ENCODE assay signal across 1 cellular context in the genomic region with DNA sequence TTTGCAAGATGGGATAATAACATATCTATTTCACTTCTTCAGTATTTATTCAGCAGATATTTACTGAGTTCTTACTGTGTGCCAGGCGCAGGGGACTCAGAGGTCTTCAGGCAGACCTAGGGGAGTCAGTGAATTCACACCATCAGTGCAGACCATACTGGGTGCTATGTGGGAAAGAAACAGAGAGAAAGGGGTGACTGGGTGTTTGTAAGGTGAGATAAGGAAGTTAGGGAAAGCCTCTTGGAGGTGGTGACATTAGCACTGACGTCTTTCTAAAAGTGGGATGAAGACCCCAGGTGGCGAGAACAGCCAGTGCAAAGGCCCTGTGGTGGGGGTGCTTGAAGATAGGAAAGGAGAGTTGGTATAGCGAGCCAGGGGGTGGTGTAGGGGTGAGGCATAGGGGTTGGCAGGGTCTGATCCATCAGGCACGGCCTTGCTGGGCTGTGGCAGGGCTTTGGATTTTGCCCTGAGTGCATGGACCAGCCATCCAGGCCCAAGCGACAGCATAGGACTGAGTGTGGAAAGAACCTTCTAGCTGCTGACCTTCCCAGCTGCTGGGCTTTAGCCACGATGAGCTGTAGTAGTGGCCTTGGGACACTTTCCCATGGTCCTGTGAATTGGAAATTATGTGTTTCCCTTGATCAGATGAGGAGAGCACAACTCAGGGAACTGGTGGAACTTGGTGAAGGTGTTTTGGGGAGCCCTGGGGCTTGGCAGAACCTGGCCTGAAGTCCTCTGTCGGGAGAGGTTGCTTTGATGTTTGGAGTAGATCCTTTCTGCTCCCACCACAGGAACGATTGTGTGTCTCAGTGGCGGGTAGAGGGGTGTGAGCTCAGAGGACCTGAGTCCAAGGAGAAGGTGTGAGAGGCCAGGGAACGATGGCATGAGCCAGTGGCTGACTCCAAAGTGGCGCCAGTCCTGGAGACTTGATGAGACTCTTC.
TF ChIP-seq lines count a peak whose summit lies in the region.

No MANE protein-coding gene starts in this region.

TF ChIP-seq in HepG2, 621 proteins besides CTCF, POLR2A, EP300 and RAD21 (continued from another document and continues in another):
- TF ChIP-seq, protein P1, sequence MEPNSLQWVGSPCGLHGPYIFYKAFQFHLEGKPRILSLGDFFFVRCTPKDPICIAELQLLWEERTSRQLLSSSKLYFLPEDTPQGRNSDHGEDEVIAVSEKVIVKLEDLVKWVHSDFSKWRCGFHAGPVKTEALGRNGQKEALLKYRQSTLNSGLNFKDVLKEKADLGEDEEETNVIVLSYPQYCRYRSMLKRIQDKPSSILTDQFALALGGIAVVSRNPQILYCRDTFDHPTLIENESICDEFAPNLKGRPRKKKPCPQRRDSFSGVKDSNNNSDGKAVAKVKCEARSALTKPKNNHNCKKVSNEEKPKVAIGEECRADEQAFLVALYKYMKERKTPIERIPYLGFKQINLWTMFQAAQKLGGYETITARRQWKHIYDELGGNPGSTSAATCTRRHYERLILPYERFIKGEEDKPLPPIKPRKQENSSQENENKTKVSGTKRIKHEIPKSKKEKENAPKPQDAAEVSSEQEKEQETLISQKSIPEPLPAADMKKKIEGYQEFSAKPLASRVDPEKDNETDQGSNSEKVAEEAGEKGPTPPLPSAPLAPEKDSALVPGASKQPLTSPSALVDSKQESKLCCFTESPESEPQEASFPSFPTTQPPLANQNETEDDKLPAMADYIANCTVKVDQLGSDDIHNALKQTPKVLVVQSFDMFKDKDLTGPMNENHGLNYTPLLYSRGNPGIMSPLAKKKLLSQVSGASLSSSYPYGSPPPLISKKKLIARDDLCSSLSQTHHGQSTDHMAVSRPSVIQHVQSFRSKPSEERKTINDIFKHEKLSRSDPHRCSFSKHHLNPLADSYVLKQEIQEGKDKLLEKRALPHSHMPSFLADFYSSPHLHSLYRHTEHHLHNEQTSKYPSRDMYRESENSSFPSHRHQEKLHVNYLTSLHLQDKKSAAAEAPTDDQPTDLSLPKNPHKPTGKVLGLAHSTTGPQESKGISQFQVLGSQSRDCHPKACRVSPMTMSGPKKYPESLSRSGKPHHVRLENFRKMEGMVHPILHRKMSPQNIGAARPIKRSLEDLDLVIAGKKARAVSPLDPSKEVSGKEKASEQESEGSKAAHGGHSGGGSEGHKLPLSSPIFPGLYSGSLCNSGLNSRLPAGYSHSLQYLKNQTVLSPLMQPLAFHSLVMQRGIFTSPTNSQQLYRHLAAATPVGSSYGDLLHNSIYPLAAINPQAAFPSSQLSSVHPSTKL (CRISPR knock-in tag; IDR thresholded peaks at IDR 0.05): no peak; the same call in 1 of the 2 replicates
- TF ChIP-seq FOXA1 (IDR thresholded peaks at IDR 0.05): no peak
- no peak for TF ChIP-seq FOXA1 (CRISPR knock-in tag; IDR thresholded peaks at IDR 0.05)
- TF ChIP-seq ZFY (CRISPR knock-in tag; IDR thresholded peaks at IDR 0.05): no peak
- TF ChIP-seq ZNF768 (CRISPR knock-in tag; IDR thresholded peaks at IDR 0.05): no peak
- 0 out of 2 replicates have a peak, but pooled peaks have one; percentile 41 for TF ChIP-seq ZSCAN29 (CRISPR knock-in tag; conservative IDR thresholded peaks at IDR 0.05)
- no peak for TF ChIP-seq ZNF891 (CRISPR knock-in tag; IDR thresholded peaks at IDR 0.05)
- peak; percentile 17 for TF ChIP-seq YY1 (IDR thresholded peaks at IDR 0.05; ENCODE audit: insufficient read depth, insufficient replicate concordance, low read depth, low read length)
- no peak for TF ChIP-seq RFXANK (CRISPR knock-in tag; IDR thresholded peaks at IDR 0.05)
- no peak for TF ChIP-seq SYNCRIP (IDR thresholded peaks at IDR 0.05; ENCODE audit: insufficient read depth, low read depth, low read length)
- TF ChIP-seq CCDC6 (CRISPR knock-in tag; IDR thresholded peaks at IDR 0.05): 0 out of 2 replicates have a peak, but pooled peaks have one; percentile 18
- peak; percentile 47; the same call in 1 of the 2 replicates for TF ChIP-seq PHF21A (CRISPR knock-in tag; IDR thresholded peaks at IDR 0.05)
- no peak for TF ChIP-seq SMAD3 (CRISPR knock-in tag; IDR thresholded peaks at IDR 0.05)
- 0 out of 2 replicates have a peak, but pooled peaks have one; percentile 65 for TF ChIP-seq ZNF235 (CRISPR knock-in tag; IDR thresholded peaks at IDR 0.05; ENCODE audit: borderline replicate concordance)
- TF ChIP-seq, protein P2, sequence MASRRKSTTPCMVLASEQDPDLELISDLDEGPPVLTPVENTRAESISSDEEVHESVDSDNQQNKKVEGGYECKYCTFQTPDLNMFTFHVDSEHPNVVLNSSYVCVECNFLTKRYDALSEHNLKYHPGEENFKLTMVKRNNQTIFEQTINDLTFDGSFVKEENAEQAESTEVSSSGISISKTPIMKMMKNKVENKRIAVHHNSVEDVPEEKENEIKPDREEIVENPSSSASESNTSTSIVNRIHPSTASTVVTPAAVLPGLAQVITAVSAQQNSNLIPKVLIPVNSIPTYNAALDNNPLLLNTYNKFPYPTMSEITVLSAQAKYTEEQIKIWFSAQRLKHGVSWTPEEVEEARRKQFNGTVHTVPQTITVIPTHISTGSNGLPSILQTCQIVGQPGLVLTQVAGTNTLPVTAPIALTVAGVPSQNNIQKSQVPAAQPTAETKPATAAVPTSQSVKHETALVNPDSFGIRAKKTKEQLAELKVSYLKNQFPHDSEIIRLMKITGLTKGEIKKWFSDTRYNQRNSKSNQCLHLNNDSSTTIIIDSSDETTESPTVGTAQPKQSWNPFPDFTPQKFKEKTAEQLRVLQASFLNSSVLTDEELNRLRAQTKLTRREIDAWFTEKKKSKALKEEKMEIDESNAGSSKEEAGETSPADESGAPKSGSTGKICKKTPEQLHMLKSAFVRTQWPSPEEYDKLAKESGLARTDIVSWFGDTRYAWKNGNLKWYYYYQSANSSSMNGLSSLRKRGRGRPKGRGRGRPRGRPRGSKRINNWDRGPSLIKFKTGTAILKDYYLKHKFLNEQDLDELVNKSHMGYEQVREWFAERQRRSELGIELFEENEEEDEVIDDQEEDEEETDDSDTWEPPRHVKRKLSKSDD (CRISPR knock-in tag; IDR thresholded peaks at IDR 0.05; ENCODE audit: low read depth): peak; percentile 10; the same call in 1 of the 2 replicates
- TF ChIP-seq, protein P3, sequence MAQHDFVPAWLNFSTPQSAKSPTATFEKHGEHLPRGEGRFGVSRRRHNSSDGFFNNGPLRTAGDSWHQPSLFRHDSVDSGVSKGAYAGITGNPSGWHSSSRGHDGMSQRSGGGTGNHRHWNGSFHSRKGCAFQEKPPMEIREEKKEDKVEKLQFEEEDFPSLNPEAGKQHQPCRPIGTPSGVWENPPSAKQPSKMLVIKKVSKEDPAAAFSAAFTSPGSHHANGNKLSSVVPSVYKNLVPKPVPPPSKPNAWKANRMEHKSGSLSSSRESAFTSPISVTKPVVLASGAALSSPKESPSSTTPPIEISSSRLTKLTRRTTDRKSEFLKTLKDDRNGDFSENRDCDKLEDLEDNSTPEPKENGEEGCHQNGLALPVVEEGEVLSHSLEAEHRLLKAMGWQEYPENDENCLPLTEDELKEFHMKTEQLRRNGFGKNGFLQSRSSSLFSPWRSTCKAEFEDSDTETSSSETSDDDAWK (CRISPR knock-in tag; IDR thresholded peaks at IDR 0.05): no peak
- TF ChIP-seq, protein P4, sequence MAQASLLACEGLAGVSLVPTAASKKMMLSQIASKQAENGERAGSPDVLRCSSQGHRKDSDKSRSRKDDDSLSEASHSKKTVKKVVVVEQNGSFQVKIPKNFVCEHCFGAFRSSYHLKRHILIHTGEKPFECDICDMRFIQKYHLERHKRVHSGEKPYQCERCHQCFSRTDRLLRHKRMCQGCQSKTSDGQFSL (CRISPR knock-in tag; IDR thresholded peaks at IDR 0.05): no peak
- TF ChIP-seq, protein P5, sequence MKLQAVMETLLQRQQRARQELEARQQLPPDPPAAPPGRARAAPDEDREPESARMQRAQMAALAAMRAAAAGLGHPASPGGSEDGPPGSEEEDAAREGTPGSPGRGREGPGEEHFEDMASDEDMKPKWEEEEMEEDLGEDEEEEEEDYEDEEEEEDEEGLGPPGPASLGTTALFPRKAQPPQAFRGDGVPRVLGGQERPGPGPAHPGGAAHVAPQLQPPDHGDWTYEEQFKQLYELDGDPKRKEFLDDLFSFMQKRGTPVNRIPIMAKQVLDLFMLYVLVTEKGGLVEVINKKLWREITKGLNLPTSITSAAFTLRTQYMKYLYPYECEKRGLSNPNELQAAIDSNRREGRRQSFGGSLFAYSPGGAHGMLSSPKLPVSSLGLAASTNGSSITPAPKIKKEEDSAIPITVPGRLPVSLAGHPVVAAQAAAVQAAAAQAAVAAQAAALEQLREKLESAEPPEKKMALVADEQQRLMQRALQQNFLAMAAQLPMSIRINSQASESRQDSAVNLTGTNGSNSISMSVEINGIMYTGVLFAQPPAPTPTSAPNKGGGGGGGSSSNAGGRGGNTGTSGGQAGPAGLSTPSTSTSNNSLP (IDR thresholded peaks at IDR 0.05; ENCODE audit: low read depth, low read length): no peak
- peak; percentile 85; the same call in 1 of the 2 replicates for TF ChIP-seq FOXC1 (CRISPR knock-in tag; IDR thresholded peaks at IDR 0.05; ENCODE audit: borderline replicate concordance)
- no peak for TF ChIP-seq ZIK1 (CRISPR knock-in tag; IDR thresholded peaks at IDR 0.05; ENCODE audit: borderline replicate concordance, low read depth)
- 0 out of 2 replicates have a peak, but pooled peaks have one; percentile 52 for TF ChIP-seq ZNF558 (CRISPR knock-in tag; IDR thresholded peaks at IDR 0.05; ENCODE audit: borderline replicate concordance)
- no peak for TF ChIP-seq JUNB (CRISPR knock-in tag; IDR thresholded peaks at IDR 0.05; ENCODE audit: borderline replicate concordance)
- TF ChIP-seq, protein P6, sequence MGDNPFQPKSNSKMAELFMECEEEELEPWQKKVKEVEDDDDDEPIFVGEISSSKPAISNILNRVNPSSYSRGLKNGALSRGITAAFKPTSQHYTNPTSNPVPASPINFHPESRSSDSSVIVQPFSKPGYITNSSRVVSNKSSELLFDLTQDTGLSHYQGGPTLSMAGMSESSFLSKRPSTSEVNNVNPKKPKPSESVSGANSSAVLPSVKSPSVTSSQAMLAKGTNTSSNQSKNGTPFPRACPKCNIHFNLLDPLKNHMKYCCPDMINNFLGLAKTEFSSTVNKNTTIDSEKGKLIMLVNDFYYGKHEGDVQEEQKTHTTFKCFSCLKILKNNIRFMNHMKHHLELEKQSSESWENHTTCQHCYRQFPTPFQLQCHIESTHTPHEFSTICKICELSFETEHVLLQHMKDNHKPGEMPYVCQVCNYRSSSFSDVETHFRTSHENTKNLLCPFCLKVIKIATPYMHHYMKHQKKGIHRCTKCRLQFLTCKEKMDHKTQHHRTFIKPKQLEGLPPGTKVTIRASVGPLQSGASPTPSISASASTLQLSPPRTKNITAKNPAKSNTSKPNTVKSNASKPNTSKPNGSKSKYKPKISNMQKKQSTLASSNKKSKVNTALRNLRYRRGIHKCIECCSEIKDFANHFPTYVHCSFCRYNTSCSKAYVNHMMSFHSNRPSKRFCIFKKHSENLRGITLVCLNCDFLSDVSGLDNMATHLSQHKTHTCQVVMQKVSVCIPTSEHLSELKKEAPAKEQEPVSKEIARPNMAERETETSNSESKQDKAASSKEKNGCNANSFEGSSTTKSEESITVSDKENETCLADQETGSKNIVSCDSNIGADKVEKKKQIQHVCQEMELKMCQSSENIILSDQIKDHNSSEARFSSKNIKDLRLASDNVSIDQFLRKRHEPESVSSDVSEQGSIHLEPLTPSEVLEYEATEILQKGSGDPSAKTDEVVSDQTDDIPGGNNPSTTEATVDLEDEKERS (CRISPR knock-in tag; IDR thresholded peaks at IDR 0.05): peak; percentile 79; the same call in 1 of the 2 replicates
- peak; percentile 38 for TF ChIP-seq HOXA3 (CRISPR knock-in tag; IDR thresholded peaks at IDR 0.05)
- TF ChIP-seq, protein P7, sequence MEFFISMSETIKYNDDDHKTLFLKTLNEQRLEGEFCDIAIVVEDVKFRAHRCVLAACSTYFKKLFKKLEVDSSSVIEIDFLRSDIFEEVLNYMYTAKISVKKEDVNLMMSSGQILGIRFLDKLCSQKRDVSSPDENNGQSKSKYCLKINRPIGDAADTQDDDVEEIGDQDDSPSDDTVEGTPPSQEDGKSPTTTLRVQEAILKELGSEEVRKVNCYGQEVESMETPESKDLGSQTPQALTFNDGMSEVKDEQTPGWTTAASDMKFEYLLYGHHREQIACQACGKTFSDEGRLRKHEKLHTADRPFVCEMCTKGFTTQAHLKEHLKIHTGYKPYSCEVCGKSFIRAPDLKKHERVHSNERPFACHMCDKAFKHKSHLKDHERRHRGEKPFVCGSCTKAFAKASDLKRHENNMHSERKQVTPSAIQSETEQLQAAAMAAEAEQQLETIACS (CRISPR knock-in tag; IDR thresholded peaks at IDR 0.05): no peak
- no peak for TF ChIP-seq IKZF4 (CRISPR knock-in tag; IDR thresholded peaks at IDR 0.05; ENCODE audit: borderline replicate concordance, low read depth, not compliant biosample characterization)
- TF ChIP-seq, protein P8, sequence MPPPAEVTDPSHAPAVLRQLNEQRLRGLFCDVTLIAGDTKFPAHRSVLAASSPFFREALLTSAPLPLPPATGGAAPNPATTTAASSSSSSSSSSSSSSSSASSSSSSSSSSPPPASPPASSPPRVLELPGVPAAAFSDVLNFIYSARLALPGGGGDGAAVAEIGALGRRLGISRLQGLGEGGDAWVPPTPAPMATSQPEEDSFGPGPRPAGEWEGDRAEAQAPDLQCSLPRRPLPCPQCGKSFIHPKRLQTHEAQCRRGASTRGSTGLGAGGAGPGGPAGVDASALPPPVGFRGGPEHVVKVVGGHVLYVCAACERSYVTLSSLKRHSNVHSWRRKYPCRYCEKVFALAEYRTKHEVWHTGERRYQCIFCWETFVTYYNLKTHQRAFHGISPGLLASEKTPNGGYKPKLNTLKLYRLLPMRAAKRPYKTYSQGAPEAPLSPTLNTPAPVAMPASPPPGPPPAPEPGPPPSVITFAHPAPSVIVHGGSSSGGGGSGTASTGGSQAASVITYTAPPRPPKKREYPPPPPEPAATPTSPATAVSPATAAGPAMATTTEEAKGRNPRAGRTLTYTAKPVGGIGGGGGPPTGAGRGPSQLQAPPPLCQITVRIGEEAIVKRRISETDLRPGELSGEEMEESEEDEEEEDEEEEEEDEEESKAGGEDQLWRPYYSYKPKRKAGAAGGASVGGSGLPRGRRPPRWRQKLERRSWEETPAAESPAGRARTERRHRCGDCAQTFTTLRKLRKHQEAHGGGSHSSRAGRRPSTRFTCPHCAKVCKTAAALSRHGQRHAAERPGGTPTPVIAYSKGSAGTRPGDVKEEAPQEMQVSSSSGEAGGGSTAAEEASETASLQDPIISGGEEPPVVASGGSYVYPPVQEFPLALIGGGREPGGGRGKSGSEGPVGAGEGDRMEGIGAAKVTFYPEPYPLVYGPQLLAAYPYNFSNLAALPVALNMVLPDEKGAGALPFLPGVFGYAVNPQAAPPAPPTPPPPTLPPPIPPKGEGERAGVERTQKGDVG (CRISPR knock-in tag; IDR thresholded peaks at IDR 0.05; ENCODE audit: borderline replicate concordance): peak; percentile 38; the same call in 1 of the 2 replicates
- TF ChIP-seq ZNF616 (CRISPR knock-in tag; IDR thresholded peaks at IDR 0.05; ENCODE audit: low read depth): peak; percentile 12; the same call in 1 of the 2 replicates
- no peak for TF ChIP-seq BCL6 (CRISPR knock-in tag; IDR thresholded peaks at IDR 0.05)
- TF ChIP-seq ZNF468 (CRISPR knock-in tag; IDR thresholded peaks at IDR 0.05): no peak
- no peak for TF ChIP-seq MBNL3 (CRISPR knock-in tag; conservative IDR thresholded peaks at IDR 0.05)
- 0 out of 2 replicates have a peak, but pooled peaks have one; percentile 49 for TF ChIP-seq HES4 (CRISPR knock-in tag; IDR thresholded peaks at IDR 0.05; ENCODE audit: borderline replicate concordance)
